ENCODE assay signal across 2 cellular contexts in the genomic region with DNA sequence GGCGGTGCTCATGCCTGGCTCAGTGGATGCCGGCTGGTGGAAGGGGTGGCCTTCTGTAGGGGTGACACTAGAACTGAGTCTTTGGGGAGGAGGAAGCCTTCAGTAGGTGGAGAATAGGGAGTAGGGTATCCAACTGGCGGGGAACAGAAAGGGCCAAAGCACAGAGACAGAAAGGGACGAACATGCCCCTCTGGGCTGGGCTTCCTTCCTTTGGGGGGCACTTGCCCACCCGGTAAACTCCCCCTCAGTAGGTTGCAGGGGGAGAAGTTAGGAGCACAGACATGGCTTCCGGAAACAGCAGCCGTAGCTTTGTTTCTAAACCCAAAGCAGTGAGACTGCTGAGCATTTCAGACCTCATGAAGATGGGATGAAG.
TF ChIP-seq lines count a peak whose summit lies in the region.

No MANE protein-coding gene starts in this region.

TF ChIP-seq in A549, 52 proteins besides CTCF, POLR2A, EP300 and RAD21:
- TF ChIP-seq HDAC2 (IDR thresholded peaks at IDR 0.05) (no peak), NFE2L2 (conservative IDR thresholded peaks at IDR 0.05; ENCODE audit: low read length) (no peak), PHF8 (IDR thresholded peaks at IDR 0.05; ENCODE audit: borderline replicate concordance, low read depth) (no peak), RCOR1 (IDR thresholded peaks at IDR 0.05; ENCODE audit: low read depth, low read length) (no peak), MAZ (IDR thresholded peaks at IDR 0.05; ENCODE audit: borderline replicate concordance, low read depth, low read length) (no peak), SMC3 (IDR thresholded peaks at IDR 0.05) (no peak), HEYL (CRISPR knock-in tag; IDR thresholded peaks at IDR 0.05) (no peak), GATA3 (IDR thresholded peaks at IDR 0.05; ENCODE audit: borderline replicate concordance) (no peak), CHD2 (IDR thresholded peaks at IDR 0.05; ENCODE audit: low read length, partially characterized antibody) (no peak), EHF (CRISPR knock-in tag; IDR thresholded peaks at IDR 0.05) (no peak), RARB (CRISPR knock-in tag; IDR thresholded peaks at IDR 0.05) (no peak), ZC3H11A (IDR thresholded peaks at IDR 0.05) (no peak), CEBPB (IDR thresholded peaks at IDR 0.05) (no peak), POLR2AphosphoS2 (conservative IDR thresholded peaks at IDR 0.05; ENCODE audit: low read length) (no peak)
- TF ChIP-seq, protein P1, sequence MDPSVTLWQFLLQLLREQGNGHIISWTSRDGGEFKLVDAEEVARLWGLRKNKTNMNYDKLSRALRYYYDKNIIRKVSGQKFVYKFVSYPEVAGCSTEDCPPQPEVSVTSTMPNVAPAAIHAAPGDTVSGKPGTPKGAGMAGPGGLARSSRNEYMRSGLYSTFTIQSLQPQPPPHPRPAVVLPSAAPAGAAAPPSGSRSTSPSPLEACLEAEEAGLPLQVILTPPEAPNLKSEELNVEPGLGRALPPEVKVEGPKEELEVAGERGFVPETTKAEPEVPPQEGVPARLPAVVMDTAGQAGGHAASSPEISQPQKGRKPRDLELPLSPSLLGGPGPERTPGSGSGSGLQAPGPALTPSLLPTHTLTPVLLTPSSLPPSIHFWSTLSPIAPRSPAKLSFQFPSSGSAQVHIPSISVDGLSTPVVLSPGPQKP (IDR thresholded peaks at IDR 0.05; ENCODE audit: low read depth, low read length): no peak

TF ChIP-seq in GM12878, 131 proteins besides CTCF, POLR2A, EP300 and RAD21:
- no peak for TF ChIP-seq NR2C1 (IDR thresholded peaks at IDR 0.05)
- TF ChIP-seq, protein P2, sequence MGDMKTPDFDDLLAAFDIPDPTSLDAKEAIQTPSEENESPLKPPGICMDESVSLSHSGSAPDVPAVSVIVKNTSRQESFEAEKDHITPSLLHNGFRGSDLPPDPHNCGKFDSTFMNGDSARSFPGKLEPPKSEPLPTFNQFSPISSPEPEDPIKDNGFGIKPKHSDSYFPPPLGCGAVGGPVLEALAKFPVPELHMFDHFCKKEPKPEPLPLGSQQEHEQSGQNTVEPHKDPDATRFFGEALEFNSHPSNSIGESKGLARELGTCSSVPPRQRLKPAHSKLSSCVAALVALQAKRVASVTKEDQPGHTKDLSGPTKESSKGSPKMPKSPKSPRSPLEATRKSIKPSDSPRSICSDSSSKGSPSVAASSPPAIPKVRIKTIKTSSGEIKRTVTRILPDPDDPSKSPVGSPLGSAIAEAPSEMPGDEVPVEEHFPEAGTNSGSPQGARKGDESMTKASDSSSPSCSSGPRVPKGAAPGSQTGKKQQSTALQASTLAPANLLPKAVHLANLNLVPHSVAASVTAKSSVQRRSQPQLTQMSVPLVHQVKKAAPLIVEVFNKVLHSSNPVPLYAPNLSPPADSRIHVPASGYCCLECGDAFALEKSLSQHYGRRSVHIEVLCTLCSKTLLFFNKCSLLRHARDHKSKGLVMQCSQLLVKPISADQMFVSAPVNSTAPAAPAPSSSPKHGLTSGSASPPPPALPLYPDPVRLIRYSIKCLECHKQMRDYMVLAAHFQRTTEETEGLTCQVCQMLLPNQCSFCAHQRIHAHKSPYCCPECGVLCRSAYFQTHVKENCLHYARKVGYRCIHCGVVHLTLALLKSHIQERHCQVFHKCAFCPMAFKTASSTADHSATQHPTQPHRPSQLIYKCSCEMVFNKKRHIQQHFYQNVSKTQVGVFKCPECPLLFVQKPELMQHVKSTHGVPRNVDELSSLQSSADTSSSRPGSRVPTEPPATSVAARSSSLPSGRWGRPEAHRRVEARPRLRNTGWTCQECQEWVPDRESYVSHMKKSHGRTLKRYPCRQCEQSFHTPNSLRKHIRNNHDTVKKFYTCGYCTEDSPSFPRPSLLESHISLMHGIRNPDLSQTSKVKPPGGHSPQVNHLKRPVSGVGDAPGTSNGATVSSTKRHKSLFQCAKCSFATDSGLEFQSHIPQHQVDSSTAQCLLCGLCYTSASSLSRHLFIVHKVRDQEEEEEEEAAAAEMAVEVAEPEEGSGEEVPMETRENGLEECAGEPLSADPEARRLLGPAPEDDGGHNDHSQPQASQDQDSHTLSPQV (IDR thresholded peaks at IDR 0.05): no peak
- no peak for TF ChIP-seq TAF1 (IDR thresholded peaks at IDR 0.05; ENCODE audit: borderline replicate concordance, low read depth, low read length)
- no peak for TF ChIP-seq ZZZ3 (IDR thresholded peaks at IDR 0.05; ENCODE audit: control insufficient read depth, insufficient read length, low read depth)
- TF ChIP-seq ZSCAN29 (IDR thresholded peaks at IDR 0.05): no peak
- no peak for TF ChIP-seq CREB1 (IDR thresholded peaks at IDR 0.05; ENCODE audit: low read depth)
- TF ChIP-seq, protein P3, sequence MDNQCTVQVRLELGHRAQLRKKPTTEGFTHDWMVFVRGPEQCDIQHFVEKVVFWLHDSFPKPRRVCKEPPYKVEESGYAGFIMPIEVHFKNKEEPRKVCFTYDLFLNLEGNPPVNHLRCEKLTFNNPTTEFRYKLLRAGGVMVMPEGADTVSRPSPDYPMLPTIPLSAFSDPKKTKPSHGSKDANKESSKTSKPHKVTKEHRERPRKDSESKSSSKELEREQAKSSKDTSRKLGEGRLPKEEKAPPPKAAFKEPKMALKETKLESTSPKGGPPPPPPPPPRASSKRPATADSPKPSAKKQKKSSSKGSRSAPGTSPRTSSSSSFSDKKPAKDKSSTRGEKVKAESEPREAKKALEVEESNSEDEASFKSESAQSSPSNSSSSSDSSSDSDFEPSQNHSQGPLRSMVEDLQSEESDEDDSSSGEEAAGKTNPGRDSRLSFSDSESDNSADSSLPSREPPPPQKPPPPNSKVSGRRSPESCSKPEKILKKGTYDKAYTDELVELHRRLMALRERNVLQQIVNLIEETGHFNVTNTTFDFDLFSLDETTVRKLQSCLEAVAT (IDR thresholded peaks at IDR 0.05): no peak
- no peak for TF ChIP-seq NFXL1 (IDR thresholded peaks at IDR 0.05; ENCODE audit: borderline replicate concordance)
- TF ChIP-seq SUPT20H (IDR thresholded peaks at IDR 0.05; ENCODE audit: borderline replicate concordance, control insufficient read depth, low read depth, low read length): no peak
- TF ChIP-seq IKZF2 (IDR thresholded peaks at IDR 0.05): no peak
- no peak for TF ChIP-seq HDAC6 (IDR thresholded peaks at IDR 0.05; ENCODE audit: unreplicated experiment)
- TF ChIP-seq KDM1A (IDR thresholded peaks at IDR 0.05; ENCODE audit: borderline replicate concordance): no peak
- no peak for TF ChIP-seq BACH1 (IDR thresholded peaks at IDR 0.05; ENCODE audit: borderline replicate concordance)
- TF ChIP-seq, protein P4, sequence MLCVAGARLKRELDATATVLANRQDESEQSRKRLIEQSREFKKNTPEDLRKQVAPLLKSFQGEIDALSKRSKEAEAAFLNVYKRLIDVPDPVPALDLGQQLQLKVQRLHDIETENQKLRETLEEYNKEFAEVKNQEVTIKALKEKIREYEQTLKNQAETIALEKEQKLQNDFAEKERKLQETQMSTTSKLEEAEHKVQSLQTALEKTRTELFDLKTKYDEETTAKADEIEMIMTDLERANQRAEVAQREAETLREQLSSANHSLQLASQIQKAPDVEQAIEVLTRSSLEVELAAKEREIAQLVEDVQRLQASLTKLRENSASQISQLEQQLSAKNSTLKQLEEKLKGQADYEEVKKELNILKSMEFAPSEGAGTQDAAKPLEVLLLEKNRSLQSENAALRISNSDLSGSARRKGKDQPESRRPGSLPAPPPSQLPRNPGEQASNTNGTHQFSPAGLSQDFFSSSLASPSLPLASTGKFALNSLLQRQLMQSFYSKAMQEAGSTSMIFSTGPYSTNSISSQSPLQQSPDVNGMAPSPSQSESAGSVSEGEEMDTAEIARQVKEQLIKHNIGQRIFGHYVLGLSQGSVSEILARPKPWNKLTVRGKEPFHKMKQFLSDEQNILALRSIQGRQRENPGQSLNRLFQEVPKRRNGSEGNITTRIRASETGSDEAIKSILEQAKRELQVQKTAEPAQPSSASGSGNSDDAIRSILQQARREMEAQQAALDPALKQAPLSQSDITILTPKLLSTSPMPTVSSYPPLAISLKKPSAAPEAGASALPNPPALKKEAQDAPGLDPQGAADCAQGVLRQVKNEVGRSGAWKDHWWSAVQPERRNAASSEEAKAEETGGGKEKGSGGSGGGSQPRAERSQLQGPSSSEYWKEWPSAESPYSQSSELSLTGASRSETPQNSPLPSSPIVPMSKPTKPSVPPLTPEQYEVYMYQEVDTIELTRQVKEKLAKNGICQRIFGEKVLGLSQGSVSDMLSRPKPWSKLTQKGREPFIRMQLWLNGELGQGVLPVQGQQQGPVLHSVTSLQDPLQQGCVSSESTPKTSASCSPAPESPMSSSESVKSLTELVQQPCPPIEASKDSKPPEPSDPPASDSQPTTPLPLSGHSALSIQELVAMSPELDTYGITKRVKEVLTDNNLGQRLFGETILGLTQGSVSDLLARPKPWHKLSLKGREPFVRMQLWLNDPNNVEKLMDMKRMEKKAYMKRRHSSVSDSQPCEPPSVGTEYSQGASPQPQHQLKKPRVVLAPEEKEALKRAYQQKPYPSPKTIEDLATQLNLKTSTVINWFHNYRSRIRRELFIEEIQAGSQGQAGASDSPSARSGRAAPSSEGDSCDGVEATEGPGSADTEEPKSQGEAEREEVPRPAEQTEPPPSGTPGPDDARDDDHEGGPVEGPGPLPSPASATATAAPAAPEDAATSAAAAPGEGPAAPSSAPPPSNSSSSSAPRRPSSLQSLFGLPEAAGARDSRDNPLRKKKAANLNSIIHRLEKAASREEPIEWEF (IDR thresholded peaks at IDR 0.05; ENCODE audit: insufficient replicate concordance, low read depth, low read length): no peak
- TF ChIP-seq DPF2 (IDR thresholded peaks at IDR 0.05): no peak
- TF ChIP-seq CEBPB (IDR thresholded peaks at IDR 0.05; ENCODE audit: borderline replicate concordance in 1 of 2, low read depth in 2 of 2, low read length in 2 of 2): no peak
TF ChIP-seq in GM12878: peak in this region for 0.
